1 cellular context compared by ENCODE assay signal in genomic region chr19:8731428-8732169, GRCh38.
TF ChIP-seq lines count a peak whose summit lies in the region.

No MANE protein-coding gene starts in this region.

TF ChIP-seq in K562, 482 proteins besides CTCF, POLR2A, EP300 and RAD21 (continued from another document):
- TF ChIP-seq USF2 (CRISPR knock-in tag; IDR thresholded peaks at IDR 0.05) (peak; percentile 39; the same call in 1 of the 2 replicates), PRDM10 (IDR thresholded peaks at IDR 0.05; ENCODE audit: partially characterized antibody) (no peak)
